Comparison of ENCODE assay signal across 1 cellular context in the genomic region with DNA sequence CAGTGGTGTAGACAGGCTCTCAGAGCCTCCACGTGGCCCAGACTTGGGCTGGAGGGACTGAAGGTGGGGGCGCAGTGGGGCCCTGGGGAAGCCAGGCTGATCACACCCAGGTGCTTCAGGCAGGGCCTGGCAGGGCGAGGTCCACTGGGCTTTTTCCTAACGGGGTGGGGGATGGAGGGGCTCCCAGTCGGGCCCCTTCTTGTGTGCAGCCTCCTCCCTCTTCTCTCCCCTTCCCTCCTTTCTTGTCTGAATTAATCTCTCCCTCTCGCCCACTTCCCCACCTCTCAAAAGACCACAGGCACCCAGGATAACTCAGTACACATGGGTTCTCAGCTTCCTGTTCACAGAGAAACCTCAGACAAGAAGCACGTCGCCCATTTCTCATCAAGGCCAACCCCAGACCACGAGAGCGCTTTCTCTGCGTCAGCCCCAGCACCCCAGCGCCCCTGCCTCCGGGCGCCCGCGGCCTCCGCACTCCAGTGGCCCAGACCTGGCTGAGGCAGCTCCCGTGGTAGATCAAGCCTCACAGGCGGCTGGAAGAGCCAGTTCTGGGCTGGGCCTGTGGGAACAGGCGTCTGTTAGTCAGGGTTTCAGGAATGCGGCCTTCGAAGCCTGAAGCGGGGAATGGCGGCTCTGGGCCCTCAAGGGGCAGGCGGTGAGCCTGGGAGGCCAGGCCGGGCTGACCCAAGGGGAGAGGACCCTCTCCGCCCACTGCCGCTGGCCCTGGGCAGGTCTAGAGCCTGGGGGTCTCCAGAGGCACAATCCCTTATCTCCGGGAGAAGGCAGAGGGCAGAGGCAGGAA.
TF ChIP-seq lines count a peak whose summit lies in the region.

No MANE protein-coding gene starts in this region.

TF ChIP-seq in GM23338, 12 proteins besides CTCF, POLR2A, EP300 and RAD21 (continued from another document):
- TF ChIP-seq, protein P1, sequence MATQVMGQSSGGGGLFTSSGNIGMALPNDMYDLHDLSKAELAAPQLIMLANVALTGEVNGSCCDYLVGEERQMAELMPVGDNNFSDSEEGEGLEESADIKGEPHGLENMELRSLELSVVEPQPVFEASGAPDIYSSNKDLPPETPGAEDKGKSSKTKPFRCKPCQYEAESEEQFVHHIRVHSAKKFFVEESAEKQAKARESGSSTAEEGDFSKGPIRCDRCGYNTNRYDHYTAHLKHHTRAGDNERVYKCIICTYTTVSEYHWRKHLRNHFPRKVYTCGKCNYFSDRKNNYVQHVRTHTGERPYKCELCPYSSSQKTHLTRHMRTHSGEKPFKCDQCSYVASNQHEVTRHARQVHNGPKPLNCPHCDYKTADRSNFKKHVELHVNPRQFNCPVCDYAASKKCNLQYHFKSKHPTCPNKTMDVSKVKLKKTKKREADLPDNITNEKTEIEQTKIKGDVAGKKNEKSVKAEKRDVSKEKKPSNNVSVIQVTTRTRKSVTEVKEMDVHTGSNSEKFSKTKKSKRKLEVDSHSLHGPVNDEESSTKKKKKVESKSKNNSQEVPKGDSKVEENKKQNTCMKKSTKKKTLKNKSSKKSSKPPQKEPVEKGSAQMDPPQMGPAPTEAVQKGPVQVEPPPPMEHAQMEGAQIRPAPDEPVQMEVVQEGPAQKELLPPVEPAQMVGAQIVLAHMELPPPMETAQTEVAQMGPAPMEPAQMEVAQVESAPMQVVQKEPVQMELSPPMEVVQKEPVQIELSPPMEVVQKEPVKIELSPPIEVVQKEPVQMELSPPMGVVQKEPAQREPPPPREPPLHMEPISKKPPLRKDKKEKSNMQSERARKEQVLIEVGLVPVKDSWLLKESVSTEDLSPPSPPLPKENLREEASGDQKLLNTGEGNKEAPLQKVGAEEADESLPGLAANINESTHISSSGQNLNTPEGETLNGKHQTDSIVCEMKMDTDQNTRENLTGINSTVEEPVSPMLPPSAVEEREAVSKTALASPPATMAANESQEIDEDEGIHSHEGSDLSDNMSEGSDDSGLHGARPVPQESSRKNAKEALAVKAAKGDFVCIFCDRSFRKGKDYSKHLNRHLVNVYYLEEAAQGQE (IDR thresholded peaks at IDR 0.05; ENCODE audit: unreplicated experiment) = no peak
- TF ChIP-seq POLR2AphosphoS5 (IDR thresholded peaks at IDR 0.05; ENCODE audit: low read depth) (no peak), CREB1 (CRISPR knock-in tag; IDR thresholded peaks at IDR 0.05; ENCODE audit: low read depth) (no peak)
